ENCODE assay signal across 1 cellular context in genomic region chr17:27479838-27480237, GRCh38.
TF ChIP-seq lines count a peak whose summit lies in the region.

No MANE protein-coding gene starts in this region.

TF ChIP-seq in H1, 55 proteins besides CTCF, POLR2A, EP300 and RAD21:
- no peak for TF ChIP-seq ATF3 (IDR thresholded peaks at IDR 0.05; ENCODE audit: insufficient read depth, low read depth, low read length)
- TF ChIP-seq SP1 (IDR thresholded peaks at IDR 0.05; ENCODE audit: low read depth, low read length): no peak
- no peak for TF ChIP-seq CBX5 (IDR thresholded peaks at IDR 0.05; ENCODE audit: low read depth, low read length)
- peak; percentile 24; the same call in 1 of the 2 replicates for TF ChIP-seq MAFK (IDR thresholded peaks at IDR 0.05; ENCODE audit: low read depth, low read length)
